Comparison of ENCODE assay signal across 14 cellular contexts in the genomic region with DNA sequence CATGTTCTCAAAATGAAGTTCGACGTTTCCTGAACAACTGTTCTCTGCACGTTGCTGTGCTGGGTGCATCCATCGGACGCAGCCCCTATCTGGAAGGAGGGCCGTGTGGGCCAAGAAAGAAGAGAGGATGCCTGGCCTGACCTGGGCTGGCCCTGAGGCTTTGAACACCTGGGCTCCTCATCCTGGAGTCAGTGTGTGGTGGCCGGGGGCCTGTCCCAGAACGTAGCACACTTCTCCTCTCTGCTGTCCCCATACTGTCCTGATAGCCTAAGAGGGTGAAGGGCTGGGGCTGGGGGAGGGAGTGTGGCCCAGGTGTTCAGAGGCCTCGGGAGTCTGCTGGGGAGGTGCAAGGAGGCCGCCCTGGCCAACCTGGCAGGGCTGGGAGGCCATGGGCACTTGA. TPM values are rescaled to one million over a fixed set of nuclear protein-coding genes. Genes with fewer than 3 reads are reported as not detected.
DNase-seq lines count a peak whose midpoint lies in the region; TF ChIP-seq lines count a peak whose summit lies in the region.
"Had no signal": no experiment of that assay in that cellular context is flagged by ENCODE, and none has a peak within 500 bp of the region (broad histone marks: within the 10 kb centered on the region; RNA-seq: fewer than 3 reads in every experiment).

No MANE protein-coding gene starts in this region.

- H3K27me3 Mint-ChIP-seq in CD14-positive monocyte (ENCODE audit: low read depth in 3 of 3) = peaks cover 2 to 10% (median 4%) of the 10 kb centered on the region in 3 donors
- H3K27me3 Mint-ChIP-seq: activated CD8-positive, alpha-beta memory T cell treated with anti-CD3 and anti-CD28 coated beads, Interleukin-2, amount 10 ng/mL, durations not matched to agents 7 days and 5 days; stimulated activated naive CD8-positive, alpha-beta T cell treated with anti-CD3 and anti-CD28 coated beads, Interleukin-15, amount 100 ng/mL, for 72 hours had no signal

- intact Hi-C loops in CD14-positive monocyte (cut with micrococcal nuclease) (loop anchor here in 1 of 2 donors (10.0 kb wide), 1 partner anchor 218 kb away; no protein-coding TSS in a partner anchor), ascending aorta (cut with DNase I) (loop anchor here (2.0 to 5.0 kb wide), 4 partner anchors 18 to 336 kb away; partner anchors contain the start of gene RXRA), spleen (cut with DNase I; ENCODE audit: low total_unique reads) (no loop called here)

- H3K27ac ChIP-seq in ascending aorta (peak overlapping the region; percentile 79 to 88), mesodermal cell (ENCODE audit: low read depth, low read length, severe bottlenecking) (peak overlapping the region; percentile 99), spleen (peak overlapping the region in 5 of 8 donors; percentile 41 to 66 (median 55))

- peaks cover 9 to 26% (median 15%) of the 10 kb centered on the region in 7 donors for H3K9me3 Mint-ChIP-seq in CD14-positive monocyte

- H3K36me3 ChIP-seq in ascending aorta (no peaks in the 10 kb centered on the region), mesodermal cell (ENCODE audit: control insufficient read depth, insufficient read depth, low read length) (peaks cover 86% of the 10 kb centered on the region), spleen (no peaks in the 10 kb centered on the region)
- H3K36me3 ChIP-seq: HAP-1, prostate gland had no signal

- TF ChIP-seq POLR2A in spleen (IDR thresholded peaks at IDR 0.05) = no peak

- no peaks in the 10 kb centered on the region for H3K9me3 ChIP-seq in ascending aorta
- H3K9me3 ChIP-seq in mesodermal cell (ENCODE audit: control insufficient read depth, low read length) = peaks cover 7% of the 10 kb centered on the region
- peaks cover 0 to 24% (median 17%) of the 10 kb centered on the region in 8 donors for H3K9me3 ChIP-seq in spleen
- H3K9me3 ChIP-seq: HAP-1, prostate gland had no signal

- H3K27me3 ChIP-seq in ascending aorta (no peaks in the 10 kb centered on the region), spleen (replicated peaks in 1 of 7) (no peaks in the 10 kb centered on the region)

- no peak for TF ChIP-seq CTCF in CD14-positive monocyte (IDR thresholded peaks at IDR 0.05)
- no peak for TF ChIP-seq CTCF in ascending aorta (IDR thresholded peaks at IDR 0.05)
- TF ChIP-seq CTCF in spleen (IDR thresholded peaks at IDR 0.05 in 8 of 11, conservative IDR thresholded peaks at IDR 0.05 in 3 of 11) = no peak

- DNase-seq in CD14-positive monocyte (ENCODE audit: low spot score) (peak; percentile 35), ascending aorta (ENCODE audit: low spot score in 2 of 2) (no peak), spleen (no peak), AG20443 (ENCODE audit: low spot score) (no peak)
- no peak for DNase-seq in stimulated activated CD8-positive, alpha-beta memory T cell treated with anti-CD3 and anti-CD28 coated beads, Interleukin-4, amount 100 ng/mL, for 48 hours
- DNase-seq in activated effector memory CD4-positive, alpha-beta T cell treated with Interleukin-2 at 50 U/mL for 16 hours = no peak
- DNase-seq: activated CD4-positive, CD25-positive, alpha-beta regulatory T cell; activated CD8-positive, alpha-beta memory T cell treated with anti-CD3 and anti-CD28 coated beads, Interleukin-2, amount 10 ng/mL, durations not matched to agents 7 days and 5 days; activated gamma-delta T cell; NCI-H1436 treated with DMSO at 0.1 percent for 48 hours; stimulated activated naive CD8-positive, alpha-beta T cell treated with anti-CD3 and anti-CD28 coated beads, Interleukin-15, amount 100 ng/mL, for 72 hours had no signal

- H3K4me3 Mint-ChIP-seq in CD14-positive monocyte = no peak overlapping the region
- H3K4me3 Mint-ChIP-seq: activated CD8-positive, alpha-beta memory T cell treated with anti-CD3 and anti-CD28 coated beads, Interleukin-2, amount 10 ng/mL, durations not matched to agents 7 days and 5 days; stimulated activated naive CD8-positive, alpha-beta T cell treated with anti-CD3 and anti-CD28 coated beads, Interleukin-15, amount 100 ng/mL, for 72 hours had no signal

- H3K27ac Mint-ChIP-seq in CD14-positive monocyte = no peak overlapping the region
- H3K27ac Mint-ChIP-seq: activated CD8-positive, alpha-beta memory T cell treated with anti-CD3 and anti-CD28 coated beads, Interleukin-2, amount 10 ng/mL, durations not matched to agents 7 days and 5 days; stimulated activated naive CD8-positive, alpha-beta T cell treated with anti-CD3 and anti-CD28 coated beads, Interleukin-15, amount 100 ng/mL, for 72 hours had no signal

- H3K4me1 Mint-ChIP-seq in CD14-positive monocyte = peaks cover 2% of the 10 kb centered on the region
- H3K4me1 Mint-ChIP-seq: activated CD8-positive, alpha-beta memory T cell treated with anti-CD3 and anti-CD28 coated beads, Interleukin-2, amount 10 ng/mL, durations not matched to agents 7 days and 5 days had no signal

- WGBS in mesodermal cell (ENCODE audit: insufficient coverage in 2 of 2), 2 experiments = 99% methylated on average over 8 of the region's 10 CpGs
- WGBS in spleen, 5 donors = 66 to 93% (median 84%) methylated on average over 10 of the region's 10 CpGs

- H3K4me3 ChIP-seq in ascending aorta (no peak overlapping the region), mesodermal cell (ENCODE audit: extremely low read depth, insufficient read depth, low read length, poor library complexity, severe bottlenecking) (no peak overlapping the region), spleen (no peak overlapping the region)
- H3K4me3 ChIP-seq: HAP-1, prostate gland had no signal

- H3K36me3 Mint-ChIP-seq in CD14-positive monocyte = no peaks in the 10 kb centered on the region
- H3K36me3 Mint-ChIP-seq: activated CD8-positive, alpha-beta memory T cell treated with anti-CD3 and anti-CD28 coated beads, Interleukin-2, amount 10 ng/mL, durations not matched to agents 7 days and 5 days had no signal

- peaks cover 33 to 52% of the 10 kb centered on the region in 2 donors for H3K4me1 ChIP-seq in ascending aorta
- H3K4me1 ChIP-seq in mesodermal cell (ENCODE audit: control insufficient read depth, insufficient read depth, low read length, poor library complexity, severe bottlenecking) = peaks cover 56% of the 10 kb centered on the region
- H3K4me1 ChIP-seq in spleen = peaks cover 0 to 24% (median 0%) of the 10 kb centered on the region in 6 donors
- H3K4me1 ChIP-seq: HAP-1, prostate gland had no signal

RNA-seq across cellular contexts. Expression of gene COL5A1, which starts 21.5 kb away (rescaled TPM):
- polyA plus RNA-seq in CD14-positive monocyte = not detected
- 99.6 TPM for total RNA-seq in ascending aorta
- polyA plus RNA-seq in mesodermal cell (2013, experiment 1 of 2) = 366 TPM
- polyA plus RNA-seq in mesodermal cell (2013, experiment 2 of 2) = 331 TPM
- total RNA-seq in spleen = 10 to 100 TPM; 14.6 to 50.6 (median 28.9) TPM
- polyA plus RNA-seq in spleen = 10 to 100 TPM in 1 of 3 donors, 1 to 10 TPM in 2; 2.6 to 12.2 (median 3.1) TPM
